8 cellular contexts compared by ENCODE assay signal in genomic region chrX:68807818-68808217, GRCh38. TPM values are rescaled to one million over a fixed set of nuclear protein-coding genes. Genes with fewer than 3 reads are reported as not detected.
DNase-seq lines count a peak whose midpoint lies in the region; FAIRE-seq and TF ChIP-seq lines count a peak whose summit lies in the region.
"Had no signal": no experiment of that assay in that cellular context is flagged by ENCODE, and none has a peak within 500 bp of the region (broad histone marks: within the 10 kb centered on the region; RNA-seq: fewer than 3 reads in every experiment).

No MANE protein-coding gene starts in this region.

- peaks cover 1 to 2% of the 10 kb centered on the region in 2 experiments for H3K27me3 ChIP-seq in endothelial cell of umbilical vein (ENCODE audit: control insufficient read depth in 2 of 2, insufficient read depth in 2 of 2, low read length in 2 of 2)
- no peaks in the 10 kb centered on the region for H3K27me3 ChIP-seq in parathyroid adenoma (ENCODE audit: control insufficient read depth, insufficient read depth, low read length)

- no peaks in the 10 kb centered on the region for H4K20me1 ChIP-seq in endothelial cell of umbilical vein (replicated peaks; ENCODE audit: control insufficient read depth, extremely low read depth, insufficient read depth, low read length)

- BruUV-seq in endothelial cell of umbilical vein (replicated peaks; lab: Mats Ljungman, UMichigan): no TSS peak

- FAIRE-seq in endothelial cell of umbilical vein (lab: Jason Lieb, UNC): peak; percentile 64

- H3K4me2 ChIP-seq in endothelial cell of umbilical vein (ENCODE audit: insufficient read depth, low read length): no peak overlapping the region
- no peak overlapping the region for H3K4me2 ChIP-seq in parathyroid adenoma (ENCODE audit: low read length)

- CTCF ChIA-PET in endothelial cell of umbilical vein (lab: Charles Lee): interaction anchor here (0.6 to 4.2 kb wide), 10 partner anchors 19 to 789 kb away, joined by 3 to 24 read pairs (median 4); no protein-coding TSS in a partner anchor

- H3K9me1 ChIP-seq in endothelial cell of umbilical vein (replicated peaks; ENCODE audit: control insufficient read depth, extremely low read depth, insufficient read depth, low read length): no peaks in the 10 kb centered on the region

- H3K27ac ChIP-seq in endothelial cell of umbilical vein (ENCODE audit: insufficient read depth, low read depth, low read length): no peak overlapping the region
- no peak overlapping the region for H3K27ac ChIP-seq in parathyroid adenoma

- H3K9me3 ChIP-seq in endothelial cell of umbilical vein (replicated peaks; ENCODE audit: control insufficient read depth, insufficient read depth, low read length): no peaks in the 10 kb centered on the region
- no peaks in the 10 kb centered on the region for H3K9me3 ChIP-seq in parathyroid adenoma (ENCODE audit: control insufficient read depth, low read length)

- DNase-seq in GM12865 (ENCODE audit: low read depth): no peak
- DNase-seq in NCI-H69 (lab: John Stamatoyannopoulos, UW): peak; percentile 4
- DNase-seq in endothelial cell of umbilical vein (ENCODE audit: low read depth, low spot score): peak; percentile 35
- DNase-seq in HK-2 (ENCODE audit: unreplicated experiment): no peak
- no peak for DNase-seq in activated CD4-positive, alpha-beta T cell treated with anti-CD3 and anti-CD28 coated beads, Interleukin-2, amount 50 U/mL, for 4 hours
- DNase-seq in medulla oblongata (ENCODE audit: extremely low spot score): no peak
- DNase-seq: activated naive CD8-positive, alpha-beta T cell treated with anti-CD3 and anti-CD28 coated beads, Interleukin-2, amount 10 ng/mL, durations not matched to agents 7 days and 5 days had no signal

- TF ChIP-seq CTCF in GM12865 (IDR thresholded peaks at IDR 0.05; ENCODE audit: insufficient read depth, low read depth, low read length, missing control alignments) (peak; percentile 16), endothelial cell of umbilical vein (IDR thresholded peaks at IDR 0.05; ENCODE audit: extremely low read depth in 1 of 2, insufficient read depth in 1 of 2, low read depth in 1 of 2, low read length in 2 of 2) (peak; percentile 10 to 27), parathyroid adenoma (IDR thresholded peaks at IDR 0.05) (peak; percentile 46)

- H3K36me3 ChIP-seq in endothelial cell of umbilical vein (ENCODE audit: control insufficient read depth in 2 of 2, extremely low read depth in 1 of 2, insufficient read depth in 2 of 2, low read length in 2 of 2) (no peaks in the 10 kb centered on the region), parathyroid adenoma (ENCODE audit: control insufficient read depth, insufficient read depth, low read length) (no peaks in the 10 kb centered on the region)

- H3K9ac ChIP-seq in endothelial cell of umbilical vein (replicated peaks; ENCODE audit: extremely low read depth, insufficient read depth, low read length): no peak overlapping the region
- H3K9ac ChIP-seq in parathyroid adenoma: no peak overlapping the region

- TF ChIP-seq POLR2A in endothelial cell of umbilical vein (IDR thresholded peaks at IDR 0.05; ENCODE audit: low read depth, low read length): no peak

- H2AFZ ChIP-seq in endothelial cell of umbilical vein (ENCODE audit: low read depth, low read length): no peak overlapping the region
- peak overlapping the region; percentile 70 for H2AFZ ChIP-seq in parathyroid adenoma

- intact Hi-C loops in endothelial cell of umbilical vein (cut with micrococcal nuclease): loop anchor here (1.0 to 5.0 kb wide), 3 partner anchors 75 to 611 kb away; no protein-coding TSS in a partner anchor

- H3K79me2 ChIP-seq in endothelial cell of umbilical vein (ENCODE audit: control insufficient read depth, insufficient read depth, low read length) (no peaks in the 10 kb centered on the region), parathyroid adenoma (no peaks in the 10 kb centered on the region)

- H3K4me1 ChIP-seq in endothelial cell of umbilical vein (ENCODE audit: control insufficient read depth, extremely low read depth, insufficient read depth, low read length) (no peaks in the 10 kb centered on the region), parathyroid adenoma (no peaks in the 10 kb centered on the region)

- dilution Hi-C loops in endothelial cell of umbilical vein (cut with MboI; ENCODE audit: extremely low pct_ligation_motif_present, low sequenced_read_pairs): no loop called here

- H3K4me3 ChIP-seq in GM12865 (ENCODE audit: low read depth, low read length) (no peak overlapping the region), endothelial cell of umbilical vein (replicated peaks in 1 of 3; ENCODE audit: insufficient read depth in 1 of 3, low read depth in 1 of 3, low read length in 3 of 3) (no peak overlapping the region), parathyroid adenoma (ENCODE audit: low read depth, low read length) (no peak overlapping the region)

- POLR2A ChIA-PET in endothelial cell of umbilical vein (lab: Charles Lee): no interaction called here

TF ChIP-seq in endothelial cell of umbilical vein, 7 proteins besides CTCF, POLR2A, EP300 and RAD21:
- TF ChIP-seq MYC (IDR thresholded peaks at IDR 0.05; ENCODE audit: low read depth, low read length) (no peak), EZH2 (IDR thresholded peaks at IDR 0.05; ENCODE audit: borderline replicate concordance, low read depth, low read length, severe bottlenecking) (no peak), JUN (IDR thresholded peaks at IDR 0.05; ENCODE audit: borderline replicate concordance, insufficient read depth, insufficient read length, low read depth) (no peak), FOS (IDR thresholded peaks at IDR 0.05; ENCODE audit: borderline replicate concordance, insufficient read depth, low read length) (no peak), MAX (IDR thresholded peaks at IDR 0.05; ENCODE audit: insufficient read depth, insufficient read length) (no peak), POLR2AphosphoS5 (IDR thresholded peaks at IDR 0.05; ENCODE audit: insufficient read depth, low read depth, low read length) (no peak), GATA2 (IDR thresholded peaks at IDR 0.05; ENCODE audit: insufficient read depth, insufficient read length, low read depth, low read length) (no peak)

RNA-seq across cellular contexts. Expression of gene EFNB1, which starts 21.0 kb away (rescaled TPM):
- total RNA-seq in endothelial cell of umbilical vein: 8.8 and 13.3 TPM in 2 replicates
- 7.8 and 7.9 TPM in 2 replicates for polyA plus RNA-seq in endothelial cell of umbilical vein
- polyA plus RNA-seq in endothelial cell of umbilical vein (2011; cell fraction: cytosol; rRNA removed): 5.7 and 7.4 TPM in 2 replicates
- 2.7 and 3.1 TPM in 2 replicates for polyA plus RNA-seq in endothelial cell of umbilical vein (2011; cell fraction: nucleus; rRNA removed)
- 12.5 and 13.3 TPM in 2 replicates for polyA plus RNA-seq in endothelial cell of umbilical vein (2012)
- 5.5 and 5.8 TPM in 2 replicates for polyA minus RNA-seq in endothelial cell of umbilical vein
- polyA minus RNA-seq in endothelial cell of umbilical vein (2011; cell fraction: cytosol; rRNA and poly(A)+ RNA removed): 2.6 TPM
- polyA minus RNA-seq in endothelial cell of umbilical vein (2011; cell fraction: nucleus; rRNA and poly(A)+ RNA removed): 1.7 and 2.3 TPM in 2 replicates

Comparison
In these comparisons a context has a peak if more than half of its experiments do, and no peak if none do; other contexts are left out.
1. DNase-seq: peak in NCI-H69 (single experiment) and endothelial cell of umbilical vein (single experiment); none in GM12865 (single experiment), HK-2 (single experiment), activated CD4-positive, alpha-beta T cell treated with anti-CD3 and anti-CD28 coated beads, Interleukin-2, amount 50 U/mL, for 4 hours (0 of 2) and medulla oblongata (single experiment).
2. Peak in every context shown above with its lines, with median percentiles within 50 percentile points of each other: CTCF ChIP-seq.